In genomic region chr1:39288735-39289465, GRCh38 we compare ENCODE assay signal across 13 cellular contexts.
"Had no signal": no experiment of that assay in that cellular context is flagged by ENCODE, and none has a peak within 500 bp of the region (broad histone marks: within the 10 kb centered on the region; RNA-seq: fewer than 3 reads in every experiment).

No MANE protein-coding gene starts in this region.

- H3K4me1 ChIP-seq: ascending aorta, colonic mucosa had no signal

- H3K27me3 ChIP-seq: ascending aorta, colonic mucosa, stomach had no signal

- DNase-seq: activated CD4-positive, alpha-beta T cell treated with anti-CD3 and anti-CD28 coated beads, Interleukin-2, amount 50 U/mL, for 48 hours; activated CD4-positive, CD25-positive, alpha-beta regulatory T cell treated with anti-CD3 and anti-CD28 coated beads, Interleukin-2, amount 50 U/mL, for 72 hours; activated gamma-delta T cell; activated naive CD8-positive, alpha-beta T cell treated with anti-CD3 and anti-CD28 coated beads, Interleukin-2, amount 10 ng/mL, durations not matched to agents 7 days and 5 days; activated T-cell treated with anti-CD3 and anti-CD28 coated beads, Interleukin-2, amount 50 U/mL, for 4 hours; colonic mucosa; effector CD4-positive, alpha-beta T cell; naive thymus-derived CD4-positive, alpha-beta T cell; small intestine; stomach had no signal

- ATAC-seq: activated T-cell treated with anti-CD3 and anti-CD28 coated beads, Interleukin-2, amount 50 U/mL, for 4 hours; naive thymus-derived CD4-positive, alpha-beta T cell had no signal

- H3K9me3 ChIP-seq: ascending aorta, colonic mucosa, stomach, thoracic aorta had no signal

- H3K4me3 ChIP-seq: ascending aorta, colonic mucosa, stomach, thoracic aorta had no signal

- H3K27ac ChIP-seq: ascending aorta, colonic mucosa, epithelial cell of prostate, stomach, thoracic aorta had no signal
